8 cellular contexts compared by ENCODE assay signal in the genomic region with DNA sequence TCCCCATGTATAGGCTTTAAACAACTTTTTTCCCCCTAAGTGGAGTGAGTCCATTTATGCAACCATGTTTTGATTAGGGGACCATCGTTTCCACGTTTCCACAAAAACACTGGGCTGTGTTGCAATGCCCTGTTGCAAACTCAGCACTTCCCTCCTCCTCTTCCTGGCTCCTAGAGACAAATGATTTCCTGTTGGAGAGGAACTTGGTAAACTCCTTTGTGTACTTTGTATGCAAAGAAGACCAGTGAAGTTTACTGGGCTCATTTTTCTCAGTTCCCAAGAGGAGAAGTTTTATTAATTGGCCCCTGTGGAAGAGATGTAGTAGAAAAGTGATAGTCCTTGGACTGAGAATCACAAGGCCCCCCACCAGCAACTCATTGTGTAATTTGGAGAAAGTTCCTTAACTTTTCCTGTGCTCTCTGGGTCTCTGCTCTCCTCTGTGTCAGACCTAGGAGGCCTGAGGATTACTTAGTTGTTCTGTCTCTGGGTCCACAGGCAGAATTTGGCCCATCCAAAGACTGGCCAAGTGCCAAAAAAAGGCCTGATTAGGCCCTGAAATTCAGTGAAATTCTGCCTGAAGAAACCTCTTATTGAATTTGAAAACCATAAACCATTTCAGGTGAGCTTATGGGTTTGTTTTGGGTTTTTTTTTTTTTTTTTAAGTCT.
A peak's percentile ranks its signal among the peaks of the same experiment; 100 is the strongest.
DNase-seq lines count a peak whose midpoint lies in the region; ATAC-seq and TF ChIP-seq lines count a peak whose summit lies in the region.

No MANE protein-coding gene starts in this region.

- H3K36me3 ChIP-seq in adrenal gland (replicated peaks in 1 of 2) (peaks cover 0 to 24% of the 10 kb centered on the region in 2 donors), psoas muscle (ENCODE audit: insufficient read depth in 1 of 2, low read depth in 1 of 2) (peaks cover 8 to 30% of the 10 kb centered on the region in 2 donors)

- H3K4me3 Mint-ChIP-seq in stimulated activated naive CD8-positive, alpha-beta T cell treated with anti-CD3 and anti-CD28 coated beads, Interleukin-15, amount 100 ng/mL, for 72 hours: no peak overlapping the region

- H3K4me1 Mint-ChIP-seq in stimulated activated naive CD8-positive, alpha-beta T cell treated with anti-CD3 and anti-CD28 coated beads, Interleukin-15, amount 100 ng/mL, for 72 hours: no peaks in the 10 kb centered on the region

- H3K4me1 ChIP-seq in adrenal gland (replicated peaks in 1 of 2): peaks cover 12 to 19% of the 10 kb centered on the region in 2 donors
- peaks cover 29% of the 10 kb centered on the region for H3K4me1 ChIP-seq in psoas muscle

- no peaks in the 10 kb centered on the region for H3K27me3 Mint-ChIP-seq in stimulated activated naive CD8-positive, alpha-beta T cell treated with anti-CD3 and anti-CD28 coated beads, Interleukin-15, amount 100 ng/mL, for 72 hours

- DNase-seq in ELR (ENCODE audit: low read depth): peak; percentile 24
- peak in 6 of 7 donors; percentile 36 to 73 (median 49) for DNase-seq in adrenal gland
- peak; percentile 41 for DNase-seq in left ventricle myocardium superior
- DNase-seq in psoas muscle: peak; percentile 36 to 71
- DNase-seq in stimulated activated naive CD8-positive, alpha-beta T cell treated with anti-CD3 and anti-CD28 coated beads, Interleukin-15, amount 100 ng/mL, for 72 hours: no peak
- no peak for DNase-seq in effector CD4-positive, alpha-beta T cell

- H3K27me3 ChIP-seq in adrenal gland: no peaks in the 10 kb centered on the region
- no peaks in the 10 kb centered on the region for H3K27me3 ChIP-seq in psoas muscle (ENCODE audit: insufficient read depth in 3 of 3, low read length in 2 of 3)

- H3K9me3 Mint-ChIP-seq in stimulated activated naive CD8-positive, alpha-beta T cell treated with anti-CD3 and anti-CD28 coated beads, Interleukin-15, amount 100 ng/mL, for 72 hours: no peaks in the 10 kb centered on the region

- H3K27ac Mint-ChIP-seq in stimulated activated naive CD8-positive, alpha-beta T cell treated with anti-CD3 and anti-CD28 coated beads, Interleukin-15, amount 100 ng/mL, for 72 hours: no peak overlapping the region

- ATAC-seq in left ventricle myocardium superior (peak; percentile 85), psoas muscle (peak; percentile 42 to 70 (median 58)), HG03521 (IDR thresholded peaks at IDR 0.05; ENCODE audit: unreplicated experiment) (no peak)
- ATAC-seq in stimulated activated naive CD8-positive, alpha-beta T cell treated with anti-CD3 and anti-CD28 coated beads, Interleukin-15, amount 100 ng/mL, for 72 hours: no peak
- no peak for ATAC-seq in activated CD4-positive, CD25-positive, alpha-beta regulatory T cell treated with anti-CD3 and anti-CD28 coated beads, Interleukin-2, amount 50 U/mL, for 24 hours

- intact Hi-C loops in adrenal gland (cut with DNase I): no loop called here
- intact Hi-C loops in left ventricle myocardium superior (cut with micrococcal nuclease): no loop called here
- intact Hi-C loops in psoas muscle (cut with DNase I): no loop called here

- TF ChIP-seq CTCF in adrenal gland (IDR thresholded peaks at IDR 0.05): no peak
- no peak for TF ChIP-seq CTCF in psoas muscle (IDR thresholded peaks at IDR 0.05)

- no peaks in the 10 kb centered on the region for H3K9me3 ChIP-seq in adrenal gland (replicated peaks in 1 of 3)
- H3K9me3 ChIP-seq in psoas muscle: no peaks in the 10 kb centered on the region

- H3K4me3 ChIP-seq in adrenal gland (no peak overlapping the region), psoas muscle (no peak overlapping the region)

- WGBS in adrenal gland, 4 donors: 17 to 23% (median 20%) methylated on average over 2 of the region's 2 CpGs
- WGBS in psoas muscle, 3 donors: 0 to 2% (median 0%) methylated on average over 2 of the region's 2 CpGs

- H3K27ac ChIP-seq in adrenal gland (peak overlapping the region; percentile 10 to 78 (median 34)), psoas muscle (peak overlapping the region; percentile 74)

- no peak for TF ChIP-seq POLR2A in adrenal gland (IDR thresholded peaks at IDR 0.05)

Comparison
In these comparisons a context has a peak if more than half of its experiments do, and no peak if none do; other contexts are left out.
1. DNase-seq: peak in ELR (single experiment), adrenal gland (6 of 7), left ventricle myocardium superior (single experiment) and psoas muscle (2 of 2); none in stimulated activated naive CD8-positive, alpha-beta T cell treated with anti-CD3 and anti-CD28 coated beads, Interleukin-15, amount 100 ng/mL, for 72 hours (0 of 2) and effector CD4-positive, alpha-beta T cell (single experiment).
2. ATAC-seq: peak in left ventricle myocardium superior (single experiment) and psoas muscle (4 of 4); none in stimulated activated naive CD8-positive, alpha-beta T cell treated with anti-CD3 and anti-CD28 coated beads, Interleukin-15, amount 100 ng/mL, for 72 hours (single experiment), HG03521 (single experiment) and activated CD4-positive, CD25-positive, alpha-beta regulatory T cell treated with anti-CD3 and anti-CD28 coated beads, Interleukin-2, amount 50 U/mL, for 24 hours (0 of 2).